Comparison of ENCODE assay signal across 27 cellular contexts in the genomic region with DNA sequence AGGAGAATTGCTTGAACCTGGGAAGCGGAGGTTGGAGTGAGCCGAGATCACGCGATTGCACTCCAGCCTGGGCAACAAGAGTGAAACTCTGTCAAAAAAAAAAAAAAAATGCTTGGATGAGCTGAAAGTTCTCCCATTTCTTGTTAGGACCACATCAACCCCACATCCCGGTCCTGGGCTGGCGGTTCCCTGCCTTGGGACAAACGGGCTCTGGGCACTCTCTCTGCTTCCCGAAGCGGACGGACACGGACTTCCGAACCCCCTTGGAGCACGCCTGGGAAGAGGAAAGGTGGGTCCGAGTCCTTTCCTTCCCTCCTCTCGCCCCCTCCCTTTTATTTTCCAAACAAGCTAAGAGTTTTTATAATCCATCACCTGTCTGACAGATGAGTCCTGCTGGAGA.
"Had no signal": no experiment of that assay in that cellular context is flagged by ENCODE, and none has a peak within 500 bp of the region (broad histone marks: within the 10 kb centered on the region; RNA-seq: fewer than 3 reads in every experiment).

No MANE protein-coding gene starts in this region.

- H3K4me2 ChIP-seq: hepatocyte, smooth muscle cell had no signal

- H2AFZ ChIP-seq: hepatocyte, parathyroid adenoma had no signal

- H3K36me3 ChIP-seq: heart right ventricle, left lung, lower lobe of right lung, right atrium auricular region, right lobe of liver, stomach, thyroid gland, transverse colon, upper lobe of left lung, vagina had no signal

- H3K36me3 Mint-ChIP-seq: naive thymus-derived CD8-positive, alpha-beta T cell; stimulated activated naive B cell treated with anti-CD40 and anti-IgM and Interleukin-4, amounts not matched to agents 10 μg/mL and 1 μg/mL and 100 μg/mL, for 72 hours had no signal

- H3K4me1 ChIP-seq: heart right ventricle, left lung, lower lobe of right lung, parathyroid adenoma, right atrium auricular region, right lobe of liver, stomach, thyroid gland, transverse colon, upper lobe of left lung, vagina had no signal

- H3K4me3 ChIP-seq: heart right ventricle, hepatocyte, left lung, lower lobe of right lung, right atrium auricular region, right lobe of liver, smooth muscle cell, stomach, testis, thyroid gland, transverse colon, upper lobe of left lung, vagina had no signal

- H3K9ac ChIP-seq: parathyroid adenoma had no signal

- H3K79me2 ChIP-seq: hepatocyte, parathyroid adenoma had no signal

- H3K9me3 ChIP-seq: lower lobe of right lung, right atrium auricular region, right lobe of liver, testis, thyroid gland, transverse colon, upper lobe of left lung, vagina had no signal

- H3K27me3 ChIP-seq: hepatocyte, right atrium auricular region, right lobe of liver, testis, thyroid gland, transverse colon, upper lobe of left lung, vagina had no signal

- H3K27ac ChIP-seq: heart right ventricle, hepatocyte, left lung, lower lobe of right lung, parathyroid adenoma, right atrium auricular region, right lobe of liver, stomach, testis, thyroid gland, transverse colon, upper lobe of left lung, vagina had no signal

- H3K27ac Mint-ChIP-seq: naive thymus-derived CD8-positive, alpha-beta T cell; progenitor cell of endocrine pancreas; stimulated activated naive B cell treated with anti-CD40 and anti-IgM and Interleukin-4, amounts not matched to agents 10 μg/mL and 1 μg/mL and 100 μg/mL, for 72 hours had no signal

- H3K9me3 Mint-ChIP-seq: naive thymus-derived CD8-positive, alpha-beta T cell had no signal

- H3K4me3 Mint-ChIP-seq: naive thymus-derived CD8-positive, alpha-beta T cell; stimulated activated naive B cell treated with anti-CD40 and anti-IgM and Interleukin-4, amounts not matched to agents 10 μg/mL and 1 μg/mL and 100 μg/mL, for 72 hours had no signal

- H3K27me3 Mint-ChIP-seq: stimulated activated naive B cell treated with anti-CD40 and anti-IgM and Interleukin-4, amounts not matched to agents 10 μg/mL and 1 μg/mL and 100 μg/mL, for 72 hours had no signal

- DNase-seq: heart right ventricle; kidney glomerular epithelial cell; left cardiac atrium; left lung; lower lobe of right lung; mammary epithelial cell; mesenchymal stem cell; naive thymus-derived CD8-positive, alpha-beta T cell; nucleus accumbens; right lobe of liver; stimulated activated CD4-positive, alpha-beta T cell treated with anti-CD3 and anti-CD28 coated beads, Interleukin-12 subunit alpha, Interleukin-12 subunit beta, amount 100 ng/mL, for 4 hours; stimulated activated CD4-positive, alpha-beta T cell treated with anti-CD3 and anti-CD28 coated beads, Interleukin-15, amount 100 ng/mL, for 24 hours; stimulated activated CD4-positive, alpha-beta T cell treated with anti-CD3 and anti-CD28 coated beads, Interleukin-2, amount 100 ng/mL, for 24 hours; stimulated activated CD4-positive, alpha-beta T cell treated with anti-CD3 and anti-CD28 coated beads, Interleukin-4, amount 100 ng/mL, for 1 hour; stimulated activated naive B cell treated with anti-CD40 and anti-IgM and Interleukin-4, amounts not matched to agents 10 μg/mL and 1 μg/mL and 100 μg/mL, for 72 hours; stimulated activated naive CD8-positive, alpha-beta T cell treated with anti-CD3 and anti-CD28 coated beads, Interleukin-15, Interleukin-2, amounts not matched to agents 100 U/mL and 50 U/mL, for 24 hours; stomach; testis; thyroid gland; transverse colon; upper lobe of left lung had no signal
